Comparison of ENCODE assay signal across 8 cellular contexts in genomic region chr12:113136128-113136989, GRCh38. TPM values are rescaled to one million over a fixed set of nuclear protein-coding genes. Genes with fewer than 3 reads are reported as not detected.
DNase-seq lines count a peak whose midpoint lies in the region; ATAC-seq and TF ChIP-seq lines count a peak whose summit lies in the region.

No MANE protein-coding gene starts in this region.

- WGBS in spleen, 5 donors = 35 to 40% (median 38%) methylated on average over 20 to 21 of the region's 21 CpGs

- H3K4me1 Mint-ChIP-seq in chondrocyte (ENCODE audit: low read depth) = no peaks in the 10 kb centered on the region

- H3K9me3 Mint-ChIP-seq in chondrocyte (ENCODE audit: low read depth) = no peaks in the 10 kb centered on the region

- H3K4me3 ChIP-seq in epithelial cell of proximal tubule (ENCODE audit: low read depth, low read length) (peak overlapping the region; percentile 87), spleen (peak overlapping the region in 7 of 8 donors; percentile 1 to 62 (median 24))

- no peak for TF ChIP-seq POLR2A in spleen (IDR thresholded peaks at IDR 0.05)

- no peaks in the 10 kb centered on the region for H3K9me3 ChIP-seq in spleen

- intact Hi-C loops in Right ventricle myocardium inferior (cut with DNase I) (no loop called here), cardiac septum (cut with DNase I) (no loop called here), spleen (cut with DNase I; ENCODE audit: low total_unique reads) (no loop called here)

- peak; percentile 48 for DNase-seq in Right ventricle myocardium inferior (ENCODE audit: missing footprints)
- no peak for DNase-seq in cardiac septum (ENCODE audit: low spot score)
- DNase-seq in activated CD4-positive, alpha-beta T cell treated with anti-CD3 and anti-CD28 coated beads, Interleukin-2, amount 50 U/mL, for 24 hours (ENCODE audit: low read depth in 1 of 2, low spot score in 1 of 2) = peak; percentile 33 to 40
- no peak for DNase-seq in epithelial cell of proximal tubule (ENCODE audit: low read depth)
- DNase-seq in spleen = peak; percentile 81
- DNase-seq in chondrocyte (ENCODE audit: low spot score) = no peak
- no peak for DNase-seq in AG20443 (ENCODE audit: low spot score)

- TF ChIP-seq CTCF in epithelial cell of proximal tubule (conservative IDR thresholded peaks at IDR 0.05; ENCODE audit: low read depth, low read length) (no peak), spleen (IDR thresholded peaks at IDR 0.05 in 8 of 11, conservative IDR thresholded peaks at IDR 0.05 in 3 of 11) (no peak), chondrocyte (IDR thresholded peaks at IDR 0.05) (no peak)

- no peaks in the 10 kb centered on the region for H3K36me3 Mint-ChIP-seq in chondrocyte (ENCODE audit: low read depth)

- H3K27me3 Mint-ChIP-seq in chondrocyte (ENCODE audit: low read depth) = peaks cover 34% of the 10 kb centered on the region

- no peak overlapping the region for H3K4me3 Mint-ChIP-seq in chondrocyte (ENCODE audit: unreplicated experiment)

- no peak overlapping the region for H3K27ac ChIP-seq in spleen

- ATAC-seq in Right ventricle myocardium inferior = no peak
- no peak for ATAC-seq in GM19463 (IDR thresholded peaks at IDR 0.05; ENCODE audit: unreplicated experiment)

- H3K36me3 ChIP-seq in spleen = no peaks in the 10 kb centered on the region

- H3K27me3 ChIP-seq in spleen (replicated peaks in 1 of 7) = peaks cover 0 to 41% (median 14%) of the 10 kb centered on the region in 7 donors

- peaks cover 7 to 18% (median 14%) of the 10 kb centered on the region in 6 donors for H3K4me1 ChIP-seq in spleen

- H3K27ac Mint-ChIP-seq in chondrocyte (ENCODE audit: unreplicated experiment) = no peak overlapping the region

RNA-seq across cellular contexts. Expression of gene RASAL1, which starts 0.8 kb away (rescaled TPM):
- total RNA-seq in Right ventricle myocardium inferior (not detected), cardiac septum (not detected), epithelial cell of proximal tubule (2.0 and 2.1 TPM in 2 replicates), spleen (1 to 10 TPM in 1 of 7 donors, under 1 TPM in 4, not detected in 2; 0.13 to 1.7 (median 0.57) TPM), chondrocyte (not detected in 3 replicates)
- 1 to 10 TPM in 1 of 3 donors, under 1 TPM in 2; 0.58 to 1.1 (median 0.91) TPM for polyA plus RNA-seq in spleen

RNA-seq across cellular contexts. Expression of gene CFAP73, which starts 13.2 kb away (rescaled TPM):
- total RNA-seq in Right ventricle myocardium inferior = not detected
- not detected for total RNA-seq in cardiac septum
- not detected in 2 replicates for total RNA-seq in epithelial cell of proximal tubule
- total RNA-seq in spleen = not detected
- under 1 TPM; 0.64 to 0.71 (median 0.70) TPM for polyA plus RNA-seq in spleen
- total RNA-seq in chondrocyte = not detected in 3 replicates

RNA-seq across cellular contexts. Expression of gene DDX54, which starts 48.9 kb away (rescaled TPM):
- 38.5 TPM for total RNA-seq in Right ventricle myocardium inferior
- 35.5 TPM for total RNA-seq in cardiac septum
- 97.7 and 112 TPM in 2 replicates for total RNA-seq in epithelial cell of proximal tubule
- 10 to 100 TPM; 44.4 to 73.1 (median 59.8) TPM for total RNA-seq in spleen
- polyA plus RNA-seq in spleen = 10 to 100 TPM; 47.9 to 80.3 (median 69.9) TPM
- 44.2 to 52.7 TPM (median 44.6 TPM) in 3 replicates for total RNA-seq in chondrocyte

RNA-seq across cellular contexts. Expression of gene RITA1, which starts 49.2 kb away (rescaled TPM):
- total RNA-seq in Right ventricle myocardium inferior (18.1 TPM), cardiac septum (11.0 TPM), epithelial cell of proximal tubule (26.6 and 37.1 TPM in 2 replicates), spleen (10 to 100 TPM; 11.1 to 15.6 (median 11.9) TPM), chondrocyte (15.5 to 20.2 TPM (median 16.7 TPM) in 3 replicates)
- polyA plus RNA-seq in spleen = 10 to 100 TPM in 2 of 3 donors, 1 to 10 TPM in 1; 9.0 to 15.5 (median 13.0) TPM

Comparison
In these comparisons a context has a peak if more than half of its experiments do, and no peak if none do; other contexts are left out.
1. DNase-seq: peak in Right ventricle myocardium inferior (single experiment), activated CD4-positive, alpha-beta T cell treated with anti-CD3 and anti-CD28 coated beads, Interleukin-2, amount 50 U/mL, for 24 hours (2 of 2) and spleen (single experiment); none in cardiac septum (single experiment), epithelial cell of proximal tubule (single experiment), chondrocyte (single experiment) and AG20443 (single experiment).